Comparison of ENCODE assay signal across 8 cellular contexts in genomic region chr16:29961479-29962343, GRCh38. TPM values are rescaled to one million over a fixed set of nuclear protein-coding genes. Genes with fewer than 3 reads are reported as not detected.
A peak's percentile ranks its signal among the peaks of the same experiment; 100 is the strongest.
DNase-seq lines count a peak whose midpoint lies in the region; ATAC-seq and TF ChIP-seq lines count a peak whose summit lies in the region.

TMEM219 (plus strand) TSS chr16:29962079; CDS start chr16:29963144, 1,065 bp downstream.

- H3K9ac ChIP-seq in subcutaneous abdominal adipose tissue (ENCODE audit: low read length in 5 of 5) = peak within 1 kb of the TSS; percentile 70 to 91 (median 84)

- peak; percentile 54 for TF ChIP-seq CTCF in foreskin keratinocyte (conservative IDR thresholded peaks at IDR 0.05)

- peak within 1 kb of the TSS; percentile 44 for H2AFZ ChIP-seq in neuron (ENCODE audit: low read depth, low read length)

- H3K4me1 ChIP-seq in foreskin keratinocyte (no peaks in the 10 kb centered on the region), neuron (ENCODE audit: insufficient read depth, low read length) (peaks cover 6% of the 10 kb centered on the region), subcutaneous abdominal adipose tissue (ENCODE audit: control insufficient read depth in 5 of 5, insufficient read depth in 5 of 5, low read length in 5 of 5) (peaks cover 3 to 26% (median 24%) of the 10 kb centered on the region in 5 donors)

- DNase-seq in EH (ENCODE audit: low read depth) = peak; percentile 92
- DNase-seq in H4 (ENCODE audit: low spot score) = peak; percentile 73
- peak; percentile 87 for DNase-seq in M059J (ENCODE audit: low read depth)
- DNase-seq in SIG-M5 treated with dmso at 0.1 percent for 504 hours (lab: John Stamatoyannopoulos, UW; ENCODE audit: unreplicated experiment) = peak; percentile 77
- DNase-seq in activated gamma-delta T cell treated with Interleukin-2 at 50 U/mL for 16 hours = peak; percentile 93
- DNase-seq in foreskin keratinocyte = peak; percentile 45 to 58

- ATAC-seq in foreskin keratinocyte = peak; percentile 89

- H3K27me3 ChIP-seq in foreskin keratinocyte (peaks cover under 1% of the 10 kb centered on the region), neuron (ENCODE audit: insufficient read depth, low read length) (no peaks in the 10 kb centered on the region), subcutaneous abdominal adipose tissue (ENCODE audit: control insufficient read depth in 5 of 5, insufficient read depth in 4 of 5, low read length in 5 of 5) (no peaks in the 10 kb centered on the region)

- peaks cover 6% of the 10 kb centered on the region for H3K36me3 ChIP-seq in neuron (ENCODE audit: insufficient read depth, low read length)
- H3K36me3 ChIP-seq in subcutaneous abdominal adipose tissue (ENCODE audit: control insufficient read depth in 5 of 5, insufficient read depth in 5 of 5, low read length in 5 of 5) = no peaks in the 10 kb centered on the region

- peaks cover 2% of the 10 kb centered on the region for H3K9me3 ChIP-seq in neuron (ENCODE audit: low read length)
- no peaks in the 10 kb centered on the region for H3K9me3 ChIP-seq in subcutaneous abdominal adipose tissue (ENCODE audit: control insufficient read depth in 5 of 5, low read length in 5 of 5)

- H3K4me3 ChIP-seq in neuron (ENCODE audit: low read length) = peak within 1 kb of the TSS; percentile 62
- H3K4me3 ChIP-seq in subcutaneous abdominal adipose tissue (ENCODE audit: low read depth in 1 of 5, low read length in 5 of 5) = peak within 1 kb of the TSS; percentile 77 to 97 (median 86)

- H3K27ac ChIP-seq in foreskin keratinocyte (peak within 1 kb of the TSS; percentile 58), subcutaneous abdominal adipose tissue (ENCODE audit: low read depth, low read length) (peak within 1 kb of the TSS; percentile 88)

RNA-seq across cellular contexts. Expression of gene TMEM219, which starts in this region (rescaled TPM):
- 60.8 and 85.4 TPM in 2 replicates for total RNA-seq in H4 (2014; rRNA removed; shearing (Covaris generic))
- 86.9 and 110 TPM in 2 replicates for total RNA-seq in M059J (2014; rRNA removed; shearing (Covaris generic))
- total RNA-seq in foreskin keratinocyte = 74.1 and 86.6 TPM in 2 replicates
- polyA plus RNA-seq in foreskin keratinocyte = 104 and 119 TPM in 2 replicates

Comparison
In these comparisons a context has a peak if more than half of its experiments do, and no peak if none do; other contexts are left out.
1. Peak in every context shown above with its lines: DNase-seq, ATAC-seq, H3K4me3 ChIP-seq and H3K27ac ChIP-seq.